Comparison of ENCODE assay signal across 8 cellular contexts in the genomic region with DNA sequence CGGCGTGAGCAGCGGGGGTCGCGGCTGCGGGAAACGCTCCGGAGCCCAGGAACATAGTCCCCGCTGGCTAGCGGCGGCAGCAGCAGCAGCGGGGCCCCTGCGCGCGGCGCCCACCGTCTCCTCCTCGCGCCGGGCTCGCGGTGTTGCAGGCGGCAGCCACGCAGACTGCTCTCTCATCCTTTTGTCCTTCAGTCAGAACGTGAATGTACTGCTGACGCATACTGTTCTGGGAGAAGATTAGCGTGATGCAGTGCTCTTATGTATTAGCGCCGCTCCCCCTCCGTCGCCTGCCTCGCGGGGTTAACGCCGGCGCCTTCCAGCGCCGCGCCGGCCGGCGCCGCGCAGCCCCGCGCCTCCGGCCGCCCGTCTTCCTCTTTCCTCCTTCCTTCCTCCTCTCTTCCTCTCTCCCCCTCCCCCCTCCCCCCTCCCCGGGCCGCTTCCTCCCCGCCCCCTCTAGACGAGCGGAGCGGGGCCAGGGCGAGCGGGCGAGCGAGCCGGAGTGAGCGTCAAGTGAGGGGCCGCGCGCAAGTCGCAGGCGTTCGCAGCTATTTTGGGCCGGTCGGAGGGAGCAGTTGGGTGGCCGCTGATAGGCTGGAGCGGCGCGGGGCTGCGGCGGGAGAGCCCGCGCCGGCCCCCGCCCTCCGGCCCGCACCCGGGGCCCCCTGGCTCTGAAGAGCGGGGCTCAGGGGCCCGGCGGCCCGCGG. TPM values are rescaled to one million over a fixed set of nuclear protein-coding genes. Genes with fewer than 3 reads are reported as not detected.
DNase-seq lines count a peak whose midpoint lies in the region; ATAC-seq, FAIRE-seq and TF ChIP-seq lines count a peak whose summit lies in the region.

No MANE protein-coding gene starts in this region.

- H3K27ac ChIP-seq in esophagus squamous epithelium: peak overlapping the region in 2 of 4 donors; percentile 15 to 39

- peaks cover 0 to 16% (median 0%) of the 10 kb centered on the region in 3 donors for H3K36me3 ChIP-seq in esophagus squamous epithelium

- peaks cover 15 to 24% of the 10 kb centered on the region in 2 donors for H3K4me1 Mint-ChIP-seq in natural killer cell

- TF ChIP-seq CTCF in esophagus squamous epithelium (IDR thresholded peaks at IDR 0.05) (peak in 2 of 6 experiments; percentile 10 to 50), natural killer cell (IDR thresholded peaks at IDR 0.05) (no peak)

- DNase-seq in GM12892 (ENCODE audit: insufficient read length): peak; percentile 61
- peak; percentile 51 to 76 for DNase-seq in NCI-H524 (lab: John Stamatoyannopoulos, UW)
- peak; percentile 54 for DNase-seq in activated T-cell treated with anti-CD3 and anti-CD28 coated beads, Interleukin-2, amount 50 U/mL, for 1 hour
- DNase-seq in esophagus squamous epithelium (lab: John Stamatoyannopoulos, UW): no peak
- peak; percentile 36 for DNase-seq in natural killer cell
- peak; percentile 59 for DNase-seq in stimulated activated naive CD8-positive, alpha-beta T cell treated with anti-CD3 and anti-CD28 coated beads, Interleukin-15, Interleukin-2, amounts not matched to agents 100 U/mL and 50 U/mL, for 24 hours
- no peak for DNase-seq in NCI-H446 (lab: John Stamatoyannopoulos, UW)

- peaks cover 0 to 23% (median 0%) of the 10 kb centered on the region in 4 donors for H3K27me3 ChIP-seq in esophagus squamous epithelium

- H3K36me3 Mint-ChIP-seq in natural killer cell: no peaks in the 10 kb centered on the region

- peak; percentile 30 for FAIRE-seq in GM12892 (lab: Jason Lieb, UNC)

- 0 to 1% methylated on average over 25 to 32 of the region's 87 CpGs for WGBS in esophagus squamous epithelium, 2 donors

- intact Hi-C loops in esophagus squamous epithelium (cut with DNase I): no loop called here
- intact Hi-C loops in natural killer cell (cut with micrococcal nuclease): no loop called here

- H3K4me3 Mint-ChIP-seq in natural killer cell: peak overlapping the region; percentile 94

- H3K9me3 ChIP-seq in esophagus squamous epithelium: no peaks in the 10 kb centered on the region

- H3K4me1 ChIP-seq in esophagus squamous epithelium: peaks cover 12 to 41% (median 15%) of the 10 kb centered on the region in 3 donors

- H3K27me3 Mint-ChIP-seq in natural killer cell (ENCODE audit: low read depth in 2 of 2): peaks cover 0 to 6% of the 10 kb centered on the region in 2 donors

- H3K27ac Mint-ChIP-seq in natural killer cell: peak overlapping the region in 1 of 2 donors; percentile 77

- no peaks in the 10 kb centered on the region for H3K9me3 Mint-ChIP-seq in natural killer cell

- H3K4me3 ChIP-seq in esophagus squamous epithelium: peak overlapping the region; percentile 42 to 70 (median 53)

- peak; percentile 73 for ATAC-seq in HG02759 (IDR thresholded peaks at IDR 0.05; ENCODE audit: unreplicated experiment)
- ATAC-seq in natural killer cell: peak; percentile 81 to 85 (median 84)
- peak; percentile 93 for ATAC-seq in stimulated activated naive CD8-positive, alpha-beta T cell treated with anti-CD3 and anti-CD28 coated beads, Interleukin-15, Interleukin-2, amounts not matched to agents 100 U/mL and 50 U/mL, for 24 hours

- no peak for TF ChIP-seq POLR2A in GM12892 (IDR thresholded peaks at IDR 0.05; ENCODE audit: low read depth, low read length)
- peak in 1 of 4 donors; percentile 17 for TF ChIP-seq POLR2A in esophagus squamous epithelium (IDR thresholded peaks at IDR 0.05)

RNA-seq across cellular contexts. Expression of gene LRRC4, which starts 0.8 kb away (rescaled TPM):
- polyA plus RNA-seq in GM12892 (2012; ENCODE audit: missing spikeins): 0.40 TPM
- total RNA-seq in esophagus squamous epithelium (10 to 100 TPM in 1 of 4 donors, 1 to 10 TPM in 3; 2.9 to 11.1 (median 6.5) TPM), natural killer cell (1 to 10 TPM in 2 of 3 donors, under 1 TPM in 1; 0.79 to 2.4 (median 1.8) TPM)

Comparison
In these comparisons a context has a peak if more than half of its experiments do, and no peak if none do; other contexts are left out.
1. DNase-seq: peak in GM12892 (single experiment), NCI-H524 (2 of 2), activated T-cell treated with anti-CD3 and anti-CD28 coated beads, Interleukin-2, amount 50 U/mL, for 1 hour (single experiment), natural killer cell (single experiment) and stimulated activated naive CD8-positive, alpha-beta T cell treated with anti-CD3 and anti-CD28 coated beads, Interleukin-15, Interleukin-2, amounts not matched to agents 100 U/mL and 50 U/mL, for 24 hours (single experiment); none in esophagus squamous epithelium (single experiment) and NCI-H446 (0 of 2).
2. Peak in every context shown above with its lines, with median percentiles within 50 percentile points of each other: ATAC-seq.